Comparison of ENCODE assay signal across 36 cellular contexts in the genomic region with DNA sequence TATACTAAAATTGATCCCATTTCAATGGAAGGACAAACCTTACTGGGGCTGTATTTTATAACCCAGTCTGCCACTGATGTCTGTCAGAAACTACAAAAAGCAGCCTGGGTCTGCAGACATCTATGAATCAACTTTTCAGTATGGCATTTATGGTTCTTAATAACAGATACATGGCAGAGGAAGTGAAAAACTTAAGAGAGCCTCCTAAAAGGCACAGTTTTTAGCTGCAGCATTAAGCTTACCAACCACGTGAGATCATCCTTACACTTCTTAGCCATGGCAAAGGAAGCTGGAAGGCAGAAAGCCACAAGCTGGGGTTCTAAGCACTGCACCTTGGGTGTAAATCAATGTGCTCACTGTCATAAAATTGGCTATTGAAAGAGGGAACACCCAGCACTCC. TPM values are rescaled to one million over a fixed set of nuclear protein-coding genes. Genes with fewer than 3 reads are reported as not detected.
DNase-seq lines count a peak whose midpoint lies in the region; ATAC-seq, FAIRE-seq and TF ChIP-seq lines count a peak whose summit lies in the region.
"Had no signal": no experiment of that assay in that cellular context is flagged by ENCODE, and none has a peak within 500 bp of the region (broad histone marks: within the 10 kb centered on the region; RNA-seq: fewer than 3 reads in every experiment).

No MANE protein-coding gene starts in this region.

- TF ChIP-seq EP300 in SK-N-SH (IDR thresholded peaks at IDR 0.05; ENCODE audit: borderline replicate concordance in 1 of 2, low read depth in 1 of 2, low read length in 1 of 2), result no peak

- H3K9me3 ChIP-seq in SK-N-SH, result no peaks in the 10 kb centered on the region
- H3K9me3 ChIP-seq: A549, colonic mucosa, prostate gland, stomach had no signal

- no peaks in the 10 kb centered on the region for H3K9me2 ChIP-seq in SK-N-SH

- ATAC-seq in GM19351 (IDR thresholded peaks at IDR 0.05; ENCODE audit: unreplicated experiment), result peak; percentile 84
- peak; percentile 68 for ATAC-seq in HG02852 (IDR thresholded peaks at IDR 0.05; ENCODE audit: unreplicated experiment)
- ATAC-seq in HG03175 (IDR thresholded peaks at IDR 0.05; ENCODE audit: unreplicated experiment), result peak; percentile 71
- no peak for ATAC-seq in HG03571 (IDR thresholded peaks at IDR 0.05; ENCODE audit: unreplicated experiment)
- ATAC-seq: A549; activated CD8-positive, alpha-beta memory T cell treated with anti-CD3 and anti-CD28 coated beads, Interleukin-2, amount 10 ng/mL, durations not matched to agents 7 days and 5 days; activated T-cell treated with anti-CD3 and anti-CD28 coated beads, Interleukin-2, amount 50 U/mL, for 4 hours; HCT116; left colon; natural killer cell treated with Interleukin-12 subunit alpha and Interleukin-12 subunit beta and Interleukin-15 and Interleukin-18, amount 100 ng/mL, for 72 hours; sciatic nerve had no signal

- no peak overlapping the region for H3K4me3 ChIP-seq in SK-N-SH (ENCODE audit: low read depth in 2 of 2, low read length in 1 of 2)
- H3K4me3 ChIP-seq: A549, cardiac muscle cell, colonic mucosa, prostate gland, SK-N-MC, stomach had no signal

- no peaks in the 10 kb centered on the region for H3K79me2 ChIP-seq in SK-N-SH (ENCODE audit: insufficient read depth)

- TF ChIP-seq RAD21 in SK-N-SH (IDR thresholded peaks at IDR 0.05; ENCODE audit: low read length), result no peak

- DNase-seq in GM12891 (ENCODE audit: insufficient read length, low spot score) (no peak), NCI-H2196 treated with DMSO at 0.1 percent for 48 hours (lab: John Stamatoyannopoulos, UW; ENCODE audit: unreplicated experiment) (no peak), SK-N-SH (no peak)
- no peak for DNase-seq in activated CD8-positive, alpha-beta memory T cell treated with anti-CD3 and anti-CD28 coated beads for 24 hours
- DNase-seq: activated CD4-positive, alpha-beta T cell treated with anti-CD3 and anti-CD28 coated beads, Interleukin-2, amount 50 U/mL, for 1 hour; activated CD4-positive, CD25-positive, alpha-beta regulatory T cell; activated CD8-positive, alpha-beta memory T cell treated with anti-CD3 and anti-CD28 coated beads, Interleukin-2, amount 10 ng/mL, durations not matched to agents 7 days and 5 days; activated gamma-delta T cell treated with Interleukin-2 at 50 U/mL for 16 hours; activated T-cell treated with anti-CD3 and anti-CD28 coated beads, Interleukin-2, amount 50 U/mL, for 4 hours; AML-193; CD4-positive, CD25-positive, alpha-beta regulatory T cell; colonic mucosa; effector CD4-positive, alpha-beta T cell; left colon; mammary epithelial cell; NCI-H1105; NCI-H187; NCI-H2171 treated with DMSO at 0.1 percent for 48 hours; NCI-H526; NK-92 treated with Interleukin-12 subunit alpha and Interleukin-12 subunit beta, amount 100 ng/mL, for 24 hours; occipital lobe; stimulated activated CD8-positive, alpha-beta memory T cell treated with anti-CD3 and anti-CD28 coated beads, Interleukin-4, amount 100 ng/mL, for 48 hours; stomach had no signal

- no peak overlapping the region for H3K9ac ChIP-seq in SK-N-SH

- H3K4me2 ChIP-seq in SK-N-SH, result no peak overlapping the region
- H3K4me2 ChIP-seq: A549 had no signal

- TF ChIP-seq CTCF in SK-N-SH (IDR thresholded peaks at IDR 0.05), result no peak

- no peak overlapping the region for H2AFZ ChIP-seq in SK-N-SH (ENCODE audit: low read depth)

- no CpG with 5 or more reads among the region's 1 CpG for WGBS in SK-N-SH (ENCODE audit: low lambda C conversion rate)

- no peaks in the 10 kb centered on the region for H3K27me3 ChIP-seq in SK-N-SH (ENCODE audit: insufficient read depth)
- H3K27me3 ChIP-seq: cardiac muscle cell, colonic mucosa, stomach had no signal

- no peak overlapping the region for H3K27ac ChIP-seq in SK-N-SH (ENCODE audit: low read depth in 2 of 2, low read length in 1 of 2)
- H3K27ac ChIP-seq: A549, cardiac muscle cell, colonic mucosa, prostate gland, SK-N-MC, stomach had no signal

- H3K36me3 ChIP-seq in SK-N-SH (replicated peaks in 1 of 2; ENCODE audit: control insufficient read depth in 1 of 2, insufficient read depth in 2 of 2, low read length in 1 of 2), result no peaks in the 10 kb centered on the region
- H3K36me3 ChIP-seq: cardiac muscle cell, colonic mucosa, prostate gland, stomach had no signal

- no peak for TF ChIP-seq POLR2A in GM12891 (IDR thresholded peaks at IDR 0.05; ENCODE audit: low read depth, low read length)

- no peaks in the 10 kb centered on the region for H3F3A ChIP-seq in SK-N-SH (replicated peaks; ENCODE audit: insufficient read depth)

- POLR2A ChIA-PET in SK-N-SH (lab: Yijun Ruan, JAX), result no interaction called here

- H3K4me1 ChIP-seq in SK-N-SH (ENCODE audit: control insufficient read depth in 1 of 2, insufficient read depth in 2 of 2, low read depth in 1 of 2, low read length in 1 of 2), result no peaks in the 10 kb centered on the region
- H3K4me1 ChIP-seq: A549, colonic mucosa, prostate gland, stomach had no signal

- H4K20me1 ChIP-seq in SK-N-SH (ENCODE audit: insufficient read depth), result no peaks in the 10 kb centered on the region

- CTCF ChIA-PET in SK-N-SH (lab: Yijun Ruan, JAX), result no interaction called here

- FAIRE-seq in GM12891 (lab: Jason Lieb, UNC), result no peak
- FAIRE-seq: A549, astrocyte, HTR-8/SVneo had no signal

TF ChIP-seq in GM12891, 5 proteins besides CTCF, POLR2A, EP300 and RAD21:
- TF ChIP-seq POU2F2 (IDR thresholded peaks at IDR 0.05; ENCODE audit: low read depth, low read length) (no peak), POLR2AphosphoS5 (IDR thresholded peaks at IDR 0.05; ENCODE audit: low read depth, low read length) (no peak), SPI1 (IDR thresholded peaks at IDR 0.05; ENCODE audit: low read depth, low read length) (peak; percentile 73), PAX5 (IDR thresholded peaks at IDR 0.05; ENCODE audit: insufficient read depth, low read length, severe bottlenecking) (no peak), TAF1 (IDR thresholded peaks at IDR 0.05; ENCODE audit: low read depth, low read length) (no peak)

TF ChIP-seq in SK-N-SH, 30 proteins besides CTCF, POLR2A, EP300 and RAD21:
- TF ChIP-seq MEF2A (IDR thresholded peaks at IDR 0.05; ENCODE audit: borderline replicate concordance, low read depth) (no peak), SMC3 (IDR thresholded peaks at IDR 0.05; ENCODE audit: low read depth, low read length) (no peak), EZH2phosphoT487 (IDR thresholded peaks at IDR 0.05; ENCODE audit: borderline replicate concordance, low read depth) (no peak), TEAD4 (IDR thresholded peaks at IDR 0.05; ENCODE audit: borderline replicate concordance, insufficient read depth) (no peak), YY1 (IDR thresholded peaks at IDR 0.05; ENCODE audit: low read depth) (no peak), POLR2AphosphoS5 (IDR thresholded peaks at IDR 0.05; ENCODE audit: low read depth, low read length) (no peak), GATA2 (CRISPR knock-in tag; IDR thresholded peaks at IDR 0.05) (no peak), CHD2 (IDR thresholded peaks at IDR 0.05; ENCODE audit: low read length, partially characterized antibody) (no peak), MXI1 (IDR thresholded peaks at IDR 0.05; ENCODE audit: low read depth, low read length) (no peak), FOXJ3 (CRISPR knock-in tag; IDR thresholded peaks at IDR 0.05) (no peak), RFX5 (IDR thresholded peaks at IDR 0.05; ENCODE audit: low read length) (no peak), SIN3A (IDR thresholded peaks at IDR 0.05; ENCODE audit: borderline replicate concordance, low read depth, low read length) (no peak), GABPA (IDR thresholded peaks at IDR 0.05; ENCODE audit: low read depth) (no peak), JUND (IDR thresholded peaks at IDR 0.05) (no peak), NFIC (IDR thresholded peaks at IDR 0.05; ENCODE audit: borderline replicate concordance) (no peak), TAF1 (IDR thresholded peaks at IDR 0.05; ENCODE audit: borderline replicate concordance, low read depth, low read length) (no peak)
- TF ChIP-seq, protein P1, sequence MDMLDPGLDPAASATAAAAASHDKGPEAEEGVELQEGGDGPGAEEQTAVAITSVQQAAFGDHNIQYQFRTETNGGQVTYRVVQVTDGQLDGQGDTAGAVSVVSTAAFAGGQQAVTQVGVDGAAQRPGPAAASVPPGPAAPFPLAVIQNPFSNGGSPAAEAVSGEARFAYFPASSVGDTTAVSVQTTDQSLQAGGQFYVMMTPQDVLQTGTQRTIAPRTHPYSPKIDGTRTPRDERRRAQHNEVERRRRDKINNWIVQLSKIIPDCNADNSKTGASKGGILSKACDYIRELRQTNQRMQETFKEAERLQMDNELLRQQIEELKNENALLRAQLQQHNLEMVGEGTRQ (IDR thresholded peaks at IDR 0.05; ENCODE audit: borderline replicate concordance, low read depth, low read length), result no peak
- TF ChIP-seq, protein P2, sequence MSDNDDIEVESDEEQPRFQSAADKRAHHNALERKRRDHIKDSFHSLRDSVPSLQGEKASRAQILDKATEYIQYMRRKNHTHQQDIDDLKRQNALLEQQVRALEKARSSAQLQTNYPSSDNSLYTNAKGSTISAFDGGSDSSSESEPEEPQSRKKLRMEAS (IDR thresholded peaks at IDR 0.05; ENCODE audit: low read depth), result no peak

RNA-seq across cellular contexts. Expression of a gene that starts 16.6 kb away (rescaled TPM):
- 15.1 TPM for polyA plus RNA-seq in GM12891 (2012; ENCODE audit: low read depth, missing spikeins)
- not detected in 2 replicates for polyA plus RNA-seq in SK-N-SH (2012; rRNA removed)
- not detected in 2 replicates for polyA plus RNA-seq in SK-N-SH (2012; cell fraction: cytosol; rRNA removed)
- not detected in 2 replicates for polyA plus RNA-seq in SK-N-SH (2012; cell fraction: nucleus; rRNA removed)
- polyA plus RNA-seq: cardiac muscle cell; CD4-positive, CD25-positive, alpha-beta regulatory T cell; mammary epithelial cell had no signal
